ENCODE assay signal across 8 cellular contexts in the genomic region with DNA sequence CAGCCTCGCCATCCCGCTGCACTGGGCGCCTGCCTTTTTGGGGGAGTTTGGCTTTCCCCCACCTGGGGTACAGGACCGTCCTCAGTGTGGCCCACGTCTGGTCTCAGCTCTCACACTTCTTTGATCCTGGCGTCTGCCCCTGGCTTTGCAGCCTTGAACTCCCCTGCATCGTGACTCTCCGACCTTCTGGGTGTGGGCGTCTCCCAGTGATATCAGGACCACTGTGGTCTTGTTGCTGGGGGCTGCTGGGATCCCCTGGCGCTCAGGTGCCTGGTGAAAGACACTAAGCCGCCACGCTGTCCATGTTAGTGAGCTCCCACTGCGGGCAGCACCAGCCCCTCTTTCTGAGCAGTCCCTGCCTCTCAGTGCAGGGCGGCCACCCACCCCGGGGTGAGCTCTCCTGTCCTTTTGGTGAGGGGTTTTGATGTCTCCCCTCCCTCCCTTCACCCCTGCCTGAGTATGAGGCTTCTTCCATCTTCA. TPM values are rescaled to one million over a fixed set of nuclear protein-coding genes. Genes with fewer than 3 reads are reported as not detected.
DNase-seq lines count a peak whose midpoint lies in the region; ATAC-seq and TF ChIP-seq lines count a peak whose summit lies in the region.

No MANE protein-coding gene starts in this region.

- H3K27ac Mint-ChIP-seq in activated CD4-positive, alpha-beta memory T cell treated with anti-CD3 and anti-CD28 coated beads, Interleukin-2, amount 10 ng/mL, durations not matched to agents 7 days and 5 days = peak overlapping the region; percentile 83

- 44% methylated on average over 5 of the region's 15 CpGs; no CpG with 5 or more reads in 1 of the 2 donors for WGBS in gastroesophageal sphincter (ENCODE audit: low coverage in 1 of 2), 2 donors

- TF ChIP-seq CTCF in gastroesophageal sphincter (IDR thresholded peaks at IDR 0.05) = no peak

- no peaks in the 10 kb centered on the region for H3K9me3 Mint-ChIP-seq in activated CD4-positive, alpha-beta memory T cell treated with anti-CD3 and anti-CD28 coated beads, Interleukin-2, amount 10 ng/mL, durations not matched to agents 7 days and 5 days

- POLR2A ChIA-PET in activated CD4-positive, alpha-beta memory T cell treated with anti-CD3 and anti-CD28 coated beads, Interleukin-2, amount 10 ng/mL, durations not matched to agents 7 days and 5 days (lab: Charles Lee) = interaction anchor here (0.6 to 4.5 kb wide), 10 partner anchors 9 to 62 kb away, joined by 3 to 66 read pairs (median 6); partner anchors contain the start of genes LENG1, PRPF31, RPS9 and TFPT

- no peak for ATAC-seq in gastroesophageal sphincter
- no peak for ATAC-seq in HG02571 (IDR thresholded peaks at IDR 0.05; ENCODE audit: unreplicated experiment)
- no peak for ATAC-seq in HG03469 (IDR thresholded peaks at IDR 0.05; ENCODE audit: unreplicated experiment)

- peak overlapping the region; percentile 82 for H3K4me3 Mint-ChIP-seq in activated CD4-positive, alpha-beta memory T cell treated with anti-CD3 and anti-CD28 coated beads, Interleukin-2, amount 10 ng/mL, durations not matched to agents 7 days and 5 days

- H3K36me3 Mint-ChIP-seq in activated CD4-positive, alpha-beta memory T cell treated with anti-CD3 and anti-CD28 coated beads, Interleukin-2, amount 10 ng/mL, durations not matched to agents 7 days and 5 days (ENCODE audit: low read depth) = peaks cover 34% of the 10 kb centered on the region

- no peak for DNase-seq in HAP-1 (ENCODE audit: low spot score in 2 of 2)
- DNase-seq in activated CD4-positive, alpha-beta memory T cell treated with anti-CD3 and anti-CD28 coated beads, Interleukin-2, amount 10 ng/mL, durations not matched to agents 7 days and 5 days = no peak
- DNase-seq in amniotic stem cell (lab: John Stamatoyannopoulos, UW) = no peak
- DNase-seq in NCI-H2029 (lab: John Stamatoyannopoulos, UW) = no peak

- H3K27me3 ChIP-seq in HAP-1 (ENCODE audit: low read depth) (no peaks in the 10 kb centered on the region), gastroesophageal sphincter (no peaks in the 10 kb centered on the region)

- H3K27me3 Mint-ChIP-seq in activated CD4-positive, alpha-beta memory T cell treated with anti-CD3 and anti-CD28 coated beads, Interleukin-2, amount 10 ng/mL, durations not matched to agents 7 days and 5 days = no peaks in the 10 kb centered on the region

- H3K4me1 Mint-ChIP-seq in activated CD4-positive, alpha-beta memory T cell treated with anti-CD3 and anti-CD28 coated beads, Interleukin-2, amount 10 ng/mL, durations not matched to agents 7 days and 5 days = peaks cover 39% of the 10 kb centered on the region

- CTCF ChIA-PET in activated CD4-positive, alpha-beta memory T cell treated with anti-CD3 and anti-CD28 coated beads, Interleukin-2, amount 10 ng/mL, durations not matched to agents 7 days and 5 days (lab: Charles Lee) = interaction anchor here (1.4 kb wide), 1 partner anchor 31 kb away, joined by 3 read pairs; no protein-coding TSS in a partner anchor

- H3K4me3 ChIP-seq in HAP-1 (peak overlapping the region; percentile 96), gastroesophageal sphincter (peak overlapping the region; percentile 100), skin epidermis (peak overlapping the region; percentile 69 to 100 (median 96))

- H3K4me1 ChIP-seq in HAP-1 (peaks cover 2% of the 10 kb centered on the region), gastroesophageal sphincter (peaks cover 2 to 49% (median 28%) of the 10 kb centered on the region in 3 donors)

- H3K27ac ChIP-seq in gastroesophageal sphincter (peak overlapping the region in 3 of 4 donors; percentile 95 to 98 (median 97)), skin epidermis (peak overlapping the region in 16 of 21 experiments; percentile 92 to 100 (median 98))

- TF ChIP-seq EP300 in gastroesophageal sphincter (IDR thresholded peaks at IDR 0.05) = no peak

- no peaks in the 10 kb centered on the region for H3K9me3 ChIP-seq in HAP-1
- H3K9me3 ChIP-seq in gastroesophageal sphincter = no peaks in the 10 kb centered on the region

- no peak for TF ChIP-seq POLR2A in gastroesophageal sphincter (IDR thresholded peaks at IDR 0.05)

- H3K36me3 ChIP-seq in HAP-1 (replicated peaks) (peaks cover 47% of the 10 kb centered on the region), gastroesophageal sphincter (peaks cover 0 to 31% of the 10 kb centered on the region in 2 donors)

- in situ Hi-C loops in HAP-1 (cut with MboI; ENCODE audit: low sequenced_read_pairs) = no loop called here

RNA-seq across cellular contexts. Expression of gene CNOT3, which starts 1.3 kb away (rescaled TPM):
- 10 to 100 TPM; 62.6 to 66.9 TPM for total RNA-seq in activated CD4-positive, alpha-beta memory T cell treated with anti-CD3 and anti-CD28 coated beads, Interleukin-2, amount 10 ng/mL, durations not matched to agents 7 days and 5 days
- 10 to 100 TPM; 14.7 to 32.4 (median 23.1) TPM for total RNA-seq in gastroesophageal sphincter

RNA-seq across cellular contexts. Expression of gene LENG1, which starts 20.7 kb away (rescaled TPM):
- total RNA-seq in activated CD4-positive, alpha-beta memory T cell treated with anti-CD3 and anti-CD28 coated beads, Interleukin-2, amount 10 ng/mL, durations not matched to agents 7 days and 5 days = 1 to 10 TPM; 8.3 to 9.2 TPM
- 10 to 100 TPM in 3 of 4 donors, 1 to 10 TPM in 1; 8.2 to 12.8 (median 11.1) TPM for total RNA-seq in gastroesophageal sphincter

RNA-seq across cellular contexts. Expression of gene PRPF31, which starts 23.3 kb away (rescaled TPM):
- 10 to 100 TPM; 53.5 to 55.0 TPM for total RNA-seq in activated CD4-positive, alpha-beta memory T cell treated with anti-CD3 and anti-CD28 coated beads, Interleukin-2, amount 10 ng/mL, durations not matched to agents 7 days and 5 days
- 10 to 100 TPM; 51.6 to 67.1 (median 53.8) TPM for total RNA-seq in gastroesophageal sphincter

RNA-seq across cellular contexts. Expression of gene TFPT, which starts 23.4 kb away (rescaled TPM):
- 10 to 100 TPM; 44.4 to 47.1 TPM for total RNA-seq in activated CD4-positive, alpha-beta memory T cell treated with anti-CD3 and anti-CD28 coated beads, Interleukin-2, amount 10 ng/mL, durations not matched to agents 7 days and 5 days
- 10 to 100 TPM; 12.5 to 20.9 (median 15.2) TPM for total RNA-seq in gastroesophageal sphincter

RNA-seq across cellular contexts. Expression of gene TMC4, which starts 34.1 kb away (rescaled TPM):
- 1 to 10 TPM; 2.8 to 3.2 TPM for total RNA-seq in activated CD4-positive, alpha-beta memory T cell treated with anti-CD3 and anti-CD28 coated beads, Interleukin-2, amount 10 ng/mL, durations not matched to agents 7 days and 5 days
- 1 to 10 TPM in 1 of 4 donors, under 1 TPM in 2, not detected in 1; 0.16 to 3.1 (median 0.31) TPM for total RNA-seq in gastroesophageal sphincter
